ENCODE assay signal across 25 cellular contexts in genomic region chr7:106138776-106139175, GRCh38. TPM values are rescaled to one million over a fixed set of nuclear protein-coding genes. Genes with fewer than 3 reads are reported as not detected.
DNase-seq lines count a peak whose midpoint lies in the region; ATAC-seq and TF ChIP-seq lines count a peak whose summit lies in the region.
"Had no signal": no experiment of that assay in that cellular context is flagged by ENCODE, and none has a peak within 500 bp of the region (broad histone marks: within the 10 kb centered on the region; RNA-seq: fewer than 3 reads in every experiment).

No MANE protein-coding gene starts in this region.

- H3K27ac Mint-ChIP-seq in immature natural killer cell, result no peak overlapping the region
- H3K27ac Mint-ChIP-seq: activated CD8-positive, alpha-beta memory T cell treated with anti-CD3 and anti-CD28 coated beads, Interleukin-2, amount 10 ng/mL, durations not matched to agents 7 days and 5 days; activated T-cell treated with anti-CD3 and anti-CD28 coated beads, Interleukin-2, amount 50 U/mL, for 72 hours had no signal

- H3K4me3 ChIP-seq in dorsolateral prefrontal cortex, result no peak overlapping the region
- no peak overlapping the region for H3K4me3 ChIP-seq in rectal smooth muscle tissue (ENCODE audit: low read length)
- H3K4me3 ChIP-seq: colonic mucosa, GM12878 had no signal

- no peak overlapping the region for H3K4me3 Mint-ChIP-seq in immature natural killer cell
- H3K4me3 Mint-ChIP-seq: activated CD8-positive, alpha-beta memory T cell treated with anti-CD3 and anti-CD28 coated beads, Interleukin-2, amount 10 ng/mL, durations not matched to agents 7 days and 5 days; activated T-cell treated with anti-CD3 and anti-CD28 coated beads, Interleukin-2, amount 50 U/mL, for 72 hours had no signal

- ATAC-seq in GM19328 (IDR thresholded peaks at IDR 0.05; ENCODE audit: unreplicated experiment), result no peak
- ATAC-seq: activated CD8-positive, alpha-beta memory T cell treated with anti-CD3 and anti-CD28 coated beads, Interleukin-2, amount 10 ng/mL, durations not matched to agents 7 days and 5 days; activated T-cell treated with anti-CD3 and anti-CD28 coated beads, Interleukin-2, amount 50 U/mL, for 72 hours; GM12878 had no signal

- no peaks in the 10 kb centered on the region for H3K4me1 Mint-ChIP-seq in immature natural killer cell
- H3K4me1 Mint-ChIP-seq: activated CD8-positive, alpha-beta memory T cell treated with anti-CD3 and anti-CD28 coated beads, Interleukin-2, amount 10 ng/mL, durations not matched to agents 7 days and 5 days had no signal

- H3K36me3 ChIP-seq in rectal smooth muscle tissue (ENCODE audit: control insufficient read depth, insufficient read depth, low read length), result no peaks in the 10 kb centered on the region
- H3K36me3 ChIP-seq: colonic mucosa had no signal

- H3K27me3 ChIP-seq in dorsolateral prefrontal cortex (peaks cover 0 to 2% (median 0%) of the 10 kb centered on the region in 45 donors), rectal smooth muscle tissue (ENCODE audit: control insufficient read depth, insufficient read depth, low read length) (no peaks in the 10 kb centered on the region)
- H3K27me3 ChIP-seq: colonic mucosa had no signal

- DNase-seq in ELF-1 (ENCODE audit: low read depth, low spot score), result peak; percentile 25
- peak; percentile 81 for DNase-seq in NCI-H2171 (lab: John Stamatoyannopoulos, UW)
- DNase-seq in dorsolateral prefrontal cortex, result no peak
- no peak for DNase-seq in D341Med (ENCODE audit: low spot score)
- DNase-seq in GM19238 (ENCODE audit: insufficient read length, low spot score), result no peak
- no peak for DNase-seq in immature natural killer cell
- DNase-seq: ACHN; activated CD4-positive, alpha-beta T cell treated with anti-CD3 and anti-CD28 coated beads for 4 hours; activated CD8-positive, alpha-beta memory T cell treated with anti-CD3 and anti-CD28 coated beads, Interleukin-2, amount 10 ng/mL, durations not matched to agents 7 days and 5 days; activated naive CD4-positive, alpha-beta T cell treated with Interleukin-2 at 50 U/mL for 16 hours; activated T-cell treated with anti-CD3 and anti-CD28 coated beads, Interleukin-2, amount 50 U/mL, for 72 hours; colonic mucosa; DND-41; NCI-H2029 treated with DMSO at 0.1 percent for 48 hours; NCI-H510A treated with DMSO at 0.1 percent for 48 hours; nucleus accumbens; RPMI8226; SK-N-SH; small intestine; stimulated activated CD4-positive, alpha-beta T cell treated with anti-CD3 and anti-CD28 coated beads, Interleukin-2, amount 100 ng/mL, for 24 hours; substantia nigra; T-helper 2 cell had no signal

- H3K36me3 Mint-ChIP-seq in immature natural killer cell, result no peaks in the 10 kb centered on the region
- H3K36me3 Mint-ChIP-seq: activated CD8-positive, alpha-beta memory T cell treated with anti-CD3 and anti-CD28 coated beads, Interleukin-2, amount 10 ng/mL, durations not matched to agents 7 days and 5 days had no signal

- H3K9me3 Mint-ChIP-seq in immature natural killer cell, result no peaks in the 10 kb centered on the region
- H3K9me3 Mint-ChIP-seq: activated T-cell treated with anti-CD3 and anti-CD28 coated beads, Interleukin-2, amount 50 U/mL, for 72 hours had no signal

- H3K4me1 ChIP-seq in rectal smooth muscle tissue (ENCODE audit: control insufficient read depth, insufficient read depth, low read length), result peaks cover 24% of the 10 kb centered on the region
- H3K4me1 ChIP-seq: colonic mucosa had no signal

- H3K27ac ChIP-seq in dorsolateral prefrontal cortex, result peak overlapping the region in 36 of 59 donors; percentile 7 to 86 (median 70)
- peak overlapping the region; percentile 8 for H3K27ac ChIP-seq in rectal smooth muscle tissue (ENCODE audit: low read depth, low read length)
- H3K27ac ChIP-seq: colonic mucosa had no signal

- no peak for TF ChIP-seq CTCF in dorsolateral prefrontal cortex (IDR thresholded peaks at IDR 0.05 in 54 of 56, conservative IDR thresholded peaks at IDR 0.05 in 2 of 56; ENCODE audit: low read depth in 1 of 56, partially characterized antibody in 56 of 56)

- H3K27me3 Mint-ChIP-seq in immature natural killer cell (ENCODE audit: low read depth in 3 of 3), result peaks cover 0 to 2% (median 2%) of the 10 kb centered on the region in 3 donors

- intact Hi-C loops in dorsolateral prefrontal cortex (cut with DNase I), result no loop called here

- no peak overlapping the region for H3K9ac ChIP-seq in rectal smooth muscle tissue (ENCODE audit: low read length)
- H3K9ac ChIP-seq: SK-N-SH had no signal

RNA-seq across cellular contexts. Expression of gene SYPL1, which starts 26.7 kb away (rescaled TPM):
- total RNA-seq in dorsolateral prefrontal cortex, result 10 to 100 TPM; 21.3 to 84.1 (median 36.2) TPM
- 10 to 100 TPM; 25.3 to 46.5 (median 32.0) TPM for polyA plus RNA-seq in immature natural killer cell

Comparison
In these comparisons a context has a peak if more than half of its experiments do, and no peak if none do; other contexts are left out.
1. DNase-seq: peak in ELF-1 (single experiment) and NCI-H2171 (single experiment); none in dorsolateral prefrontal cortex (0 of 10), D341Med (single experiment), GM19238 (single experiment) and immature natural killer cell (0 of 3).